In the genomic region with DNA sequence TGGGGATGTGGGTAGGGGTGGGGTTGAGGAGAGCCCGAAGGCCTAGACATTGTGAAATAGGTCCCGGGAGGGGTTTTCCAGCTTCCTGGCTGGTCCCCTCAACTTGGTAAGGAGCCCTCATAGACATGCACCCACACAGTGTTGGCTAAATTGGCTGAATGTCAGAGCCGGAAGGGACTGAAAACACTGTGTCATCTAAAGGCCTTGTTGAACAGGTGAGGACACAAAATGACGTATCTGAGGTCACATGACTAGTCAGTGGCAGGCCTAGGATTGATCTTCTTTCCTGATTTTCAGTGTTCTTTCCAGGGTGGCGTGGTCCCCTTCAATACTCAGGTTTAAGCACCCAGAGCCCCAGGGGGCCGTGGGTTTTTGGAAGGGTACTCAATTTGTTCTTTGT, we compare ENCODE assay signal across 1 cellular context.
TF ChIP-seq lines count a peak whose summit lies in the region.

No MANE protein-coding gene starts in this region.

TF ChIP-seq in K562, 482 proteins besides CTCF, POLR2A, EP300 and RAD21:
- TF ChIP-seq GATAD2A (IDR thresholded peaks at IDR 0.05) (no peak), ZNF354B (CRISPR knock-in tag; IDR thresholded peaks at IDR 0.05) (no peak), CCNT2 (IDR thresholded peaks at IDR 0.05; ENCODE audit: borderline replicate concordance, extremely low read depth, insufficient read length, low read depth, low read length) (no peak), NCOA2 (IDR thresholded peaks at IDR 0.05; ENCODE audit: partially characterized antibody in 2 of 2) (no peak), ZKSCAN8 (CRISPR knock-in tag; IDR thresholded peaks at IDR 0.05) (no peak), GTF3C2 (IDR thresholded peaks at IDR 0.05; ENCODE audit: borderline replicate concordance, extremely low read depth, insufficient read length) (no peak), TAL1 (IDR thresholded peaks at IDR 0.05) (no peak), TAF1 (IDR thresholded peaks at IDR 0.05; ENCODE audit: control insufficient read depth, extremely low read depth, insufficient read depth, low read length, severe bottlenecking) (no peak), SRSF1 (IDR thresholded peaks at IDR 0.05; ENCODE audit: low read depth, low read length) (no peak), MTA2 (IDR thresholded peaks at IDR 0.05; ENCODE audit: low read depth) (no peak), USF2 (CRISPR knock-in tag; IDR thresholded peaks at IDR 0.05) (0 out of 2 replicates have a peak, but pooled peaks have one; percentile 5), ZNF133 (CRISPR knock-in tag; IDR thresholded peaks at IDR 0.05) (no peak), CC2D1A (IDR thresholded peaks at IDR 0.05) (no peak), SRSF7 (optimal IDR thresholded peaks at IDR 0.05; ENCODE audit: low read depth, low read length) (no peak), DNMT1 (IDR thresholded peaks at IDR 0.05) (no peak), HOXB6 (CRISPR knock-in tag; IDR thresholded peaks at IDR 0.05; ENCODE audit: borderline replicate concordance) (no peak), TAF15 (IDR thresholded peaks at IDR 0.05; ENCODE audit: low read depth, low read length) (no peak), ZNF57 (CRISPR knock-in tag; IDR thresholded peaks at IDR 0.05) (no peak), SIX5 (IDR thresholded peaks at IDR 0.05; ENCODE audit: borderline replicate concordance in 1 of 2, insufficient read depth in 1 of 2, low read depth in 1 of 2, low read length in 2 of 2) (no peak), NFYB (IDR thresholded peaks at IDR 0.05; ENCODE audit: extremely low read depth, insufficient read length) (no peak), IFI16 (CRISPR knock-in tag; IDR thresholded peaks at IDR 0.05) (no peak), TOE1 (IDR thresholded peaks at IDR 0.05; ENCODE audit: borderline replicate concordance) (peak; percentile 64), TOE1 (CRISPR knock-in tag; IDR thresholded peaks at IDR 0.05; ENCODE audit: borderline replicate concordance, low read depth) (no peak), HCFC1 (IDR thresholded peaks at IDR 0.05; ENCODE audit: low read depth, low read length) (no peak), ZKSCAN1 (IDR thresholded peaks at IDR 0.05; ENCODE audit: low read depth, low read length) (no peak), SP2 (IDR thresholded peaks at IDR 0.05; ENCODE audit: extremely low read depth, low read depth, low read length, poor library complexity, severe bottlenecking) (no peak), RBBP5 (IDR thresholded peaks at IDR 0.05; ENCODE audit: borderline replicate concordance, insufficient read depth, low read length, poor library complexity, severe bottlenecking) (no peak), NEUROD1 (IDR thresholded peaks at IDR 0.05; ENCODE audit: borderline replicate concordance, low read depth, low read length, partially characterized antibody) (no peak), HNRNPK (IDR thresholded peaks at IDR 0.05; ENCODE audit: low read depth, low read length, poor library complexity, severe bottlenecking) (no peak), FOXP1 (CRISPR knock-in tag; IDR thresholded peaks at IDR 0.05) (no peak), TFE3 (CRISPR knock-in tag; IDR thresholded peaks at IDR 0.05) (peak; percentile 80), FUS (optimal IDR thresholded peaks at IDR 0.05; ENCODE audit: low read depth, low read length) (no peak), RAD51 (IDR thresholded peaks at IDR 0.05; ENCODE audit: borderline replicate concordance, low read depth) (peak; percentile 53; the same call in 1 of the 2 replicates), SRSF9 (IDR thresholded peaks at IDR 0.05; ENCODE audit: borderline replicate concordance, low read depth, low read length) (no peak), ZKSCAN3 (CRISPR knock-in tag; IDR thresholded peaks at IDR 0.05) (no peak), HMG20A (CRISPR knock-in tag; conservative IDR thresholded peaks at IDR 0.05) (no peak)
TF ChIP-seq in K562: peak in this region for 4.
